7 cellular contexts compared by ENCODE assay signal in genomic region chr13:33817843-33818661, GRCh38. TPM values are rescaled to one million over a fixed set of nuclear protein-coding genes. Genes with fewer than 3 reads are reported as not detected.
A peak's percentile ranks its signal among the peaks of the same experiment; 100 is the strongest.
DNase-seq lines count a peak whose midpoint lies in the region; ATAC-seq and TF ChIP-seq lines count a peak whose summit lies in the region.

TSS of gene RFC3 (plus strand) at chr13:33818149. CDS start at chr13:33818179, 30 bp downstream.

- DNase-seq in NCI-H2029 treated with DMSO at 0.1 percent for 48 hours (lab: John Stamatoyannopoulos, UW) = peak; percentile 64
- peak; percentile 85 for DNase-seq in T-helper 9 cell
- peak; percentile 99 for DNase-seq in astrocyte of the hippocampus (ENCODE audit: low read depth, low spot score)
- peak; percentile 83 for DNase-seq in hepatic stellate cell (ENCODE audit: low spot score)
- DNase-seq in renal cortical epithelial cell (ENCODE audit: low read depth) = peak; percentile 87

- ATAC-seq in GM18505 (IDR thresholded peaks at IDR 0.05; ENCODE audit: unreplicated experiment) = peak; percentile 93
- peak; percentile 93 for ATAC-seq in HG02973 (IDR thresholded peaks at IDR 0.05; ENCODE audit: unreplicated experiment)

- peak; percentile 74 for TF ChIP-seq POLR2A in GM18505 (IDR thresholded peaks at IDR 0.05; ENCODE audit: borderline replicate concordance, extremely low read depth, insufficient read depth, insufficient read length)

RNA-seq across cellular contexts. Expression of gene RFC3, which starts in this region (rescaled TPM):
- 5.4 and 15.6 TPM in 2 replicates for total RNA-seq in renal cortical epithelial cell

Comparison
In these comparisons a context has a peak if more than half of its experiments do, and no peak if none do; other contexts are left out.
1. Peak in every context shown above with its lines: DNase-seq and ATAC-seq.